Comparison of ENCODE assay signal across 8 cellular contexts in genomic region chr6:155248021-155249001, GRCh38. TPM values are rescaled to one million over a fixed set of nuclear protein-coding genes. Genes with fewer than 3 reads are reported as not detected.
DNase-seq lines count a peak whose midpoint lies in the region; ATAC-seq and TF ChIP-seq lines count a peak whose summit lies in the region.

No MANE protein-coding gene starts in this region.

- no peaks in the 10 kb centered on the region for H3K4me1 Mint-ChIP-seq in activated CD4-positive, alpha-beta T cell treated with anti-CD3 and anti-CD28 coated beads for 36 hours
- H3K4me1 Mint-ChIP-seq in nephron progenitor cell, result peaks cover 7% of the 10 kb centered on the region

- H3K9me3 Mint-ChIP-seq in activated CD4-positive, alpha-beta T cell treated with anti-CD3 and anti-CD28 coated beads for 36 hours (ENCODE audit: low read depth), result no peaks in the 10 kb centered on the region
- no peaks in the 10 kb centered on the region for H3K9me3 Mint-ChIP-seq in nephron progenitor cell

- no peaks in the 10 kb centered on the region for H3K9me3 ChIP-seq in fibroblast of lung (ENCODE audit: control insufficient read depth, insufficient read depth, low read depth, low read length)

- H3K9ac ChIP-seq in fibroblast of lung (ENCODE audit: insufficient read depth, low read length), result peak overlapping the region; percentile 13

- no peak overlapping the region for H3K4me3 Mint-ChIP-seq in activated CD4-positive, alpha-beta T cell treated with anti-CD3 and anti-CD28 coated beads for 36 hours
- H3K4me3 Mint-ChIP-seq in nephron progenitor cell, result no peak overlapping the region

- TF ChIP-seq CTCF in fibroblast of lung (conservative IDR thresholded peaks at IDR 0.05 in 1 of 2, IDR thresholded peaks at IDR 0.05 in 1 of 2; ENCODE audit: low read depth in 1 of 2, low read length in 2 of 2) (peak; percentile 84 to 92), nephron progenitor cell (IDR thresholded peaks at IDR 0.05) (peak; percentile 54)

- H4K20me1 ChIP-seq in fibroblast of lung (ENCODE audit: control insufficient read depth, extremely low read depth, insufficient read depth, low read length), result no peaks in the 10 kb centered on the region

- peaks cover 4% of the 10 kb centered on the region for H3K36me3 ChIP-seq in fibroblast of lung (ENCODE audit: control insufficient read depth, insufficient read depth, low read length)

- peak; percentile 66 for ATAC-seq in activated CD4-positive, alpha-beta T cell treated with anti-CD3 and anti-CD28 coated beads for 36 hours
- ATAC-seq in HG02885 (IDR thresholded peaks at IDR 0.05; ENCODE audit: poor library complexity, unreplicated experiment) (peak; percentile 74), GM19023 (IDR thresholded peaks at IDR 0.05; ENCODE audit: unreplicated experiment) (no peak)

- no peaks in the 10 kb centered on the region for H3K27me3 Mint-ChIP-seq in activated CD4-positive, alpha-beta T cell treated with anti-CD3 and anti-CD28 coated beads for 36 hours
- H3K27me3 Mint-ChIP-seq in nephron progenitor cell (ENCODE audit: low read depth, poor library complexity), result no peaks in the 10 kb centered on the region

- no peak overlapping the region for H2AFZ ChIP-seq in fibroblast of lung (ENCODE audit: low read length)

- DNase-seq in activated CD4-positive, alpha-beta T cell treated with anti-CD3 and anti-CD28 coated beads for 36 hours, result peak; percentile 55
- DNase-seq in activated CD4-positive, alpha-beta T cell treated with anti-CD3 and anti-CD28 coated beads for 1 hour, result no peak
- peak; percentile 5 for DNase-seq in T1000 (lab: John Stamatoyannopoulos, UW)
- DNase-seq in fibroblast of lung (ENCODE audit: low read depth in 2 of 2), result peak; percentile 72 to 80
- DNase-seq in nephron progenitor cell, result peak; percentile 47
- DNase-seq in NCI-H187 (lab: John Stamatoyannopoulos, UW), result no peak

- CTCF ChIA-PET in activated CD4-positive, alpha-beta T cell treated with anti-CD3 and anti-CD28 coated beads for 36 hours (lab: Charles Lee), result interaction anchor here (0.8 to 1.8 kb wide), 8 partner anchors 10 to 320 kb away, joined by 3 to 42 read pairs (median 4); no protein-coding TSS in a partner anchor

- H3K4me3 ChIP-seq in fibroblast of lung (replicated peaks in 1 of 4; ENCODE audit: control extremely low read depth in 1 of 4, insufficient read depth in 1 of 4, low read depth in 3 of 4, low read length in 4 of 4), result no peak overlapping the region

- peaks cover 8% of the 10 kb centered on the region for H3K4me1 ChIP-seq in fibroblast of lung (ENCODE audit: control insufficient read depth, extremely low read depth, insufficient read depth, low read length)

- H3K36me3 Mint-ChIP-seq in activated CD4-positive, alpha-beta T cell treated with anti-CD3 and anti-CD28 coated beads for 36 hours (ENCODE audit: low read depth), result peaks cover 38% of the 10 kb centered on the region
- peaks cover 31% of the 10 kb centered on the region for H3K36me3 Mint-ChIP-seq in nephron progenitor cell (ENCODE audit: low read depth)

- H3K27ac Mint-ChIP-seq in activated CD4-positive, alpha-beta T cell treated with anti-CD3 and anti-CD28 coated beads for 36 hours, result peak overlapping the region; percentile 4
- H3K27ac Mint-ChIP-seq in nephron progenitor cell, result no peak overlapping the region

- intact Hi-C loops in activated CD4-positive, alpha-beta T cell treated with anti-CD3 and anti-CD28 coated beads for 36 hours (cut with DNase I, micrococcal nuclease), result loop anchor here (1.0 to 2.0 kb wide), 3 partner anchors 71 to 320 kb away; no protein-coding TSS in a partner anchor

- no peaks in the 10 kb centered on the region for H3K27me3 ChIP-seq in fibroblast of lung (ENCODE audit: control insufficient read depth, insufficient read depth, low read length)

- H3K79me2 ChIP-seq in fibroblast of lung (ENCODE audit: control insufficient read depth, insufficient read depth, low read length), result no peaks in the 10 kb centered on the region

- peak overlapping the region; percentile 70 for H3K27ac ChIP-seq in fibroblast of lung (ENCODE audit: insufficient read depth, low read length)

- H3K4me2 ChIP-seq in fibroblast of lung (ENCODE audit: extremely low read depth, insufficient read depth, low read length), result no peak overlapping the region

- POLR2A ChIA-PET in activated CD4-positive, alpha-beta T cell treated with anti-CD3 and anti-CD28 coated beads for 36 hours (lab: Charles Lee), result interaction anchor here (0.7 kb wide), 1 partner anchor 224 kb away, joined by 3 read pairs; no protein-coding TSS in a partner anchor

RNA-seq across cellular contexts. Expression of gene CLDN20, which starts 15.5 kb away (rescaled TPM):
- not detected for total RNA-seq in activated CD4-positive, alpha-beta T cell treated with anti-CD3 and anti-CD28 coated beads for 36 hours
- not detected in 2 replicates for total RNA-seq in fibroblast of lung
- 0.05 TPM in 1 of 2 replicates, not detected in the other for polyA plus RNA-seq in fibroblast of lung
- not detected in 2 replicates for polyA plus RNA-seq in fibroblast of lung (2012)
- not detected in 2 replicates for polyA minus RNA-seq in fibroblast of lung (ENCODE audit: low replicate concordance)

Comparison
In these comparisons a context has a peak if more than half of its experiments do, and no peak if none do; other contexts are left out.
1. DNase-seq: peak in activated CD4-positive, alpha-beta T cell treated with anti-CD3 and anti-CD28 coated beads for 36 hours (single experiment), T1000 (single experiment), fibroblast of lung (2 of 2) and nephron progenitor cell (single experiment); none in activated CD4-positive, alpha-beta T cell treated with anti-CD3 and anti-CD28 coated beads for 1 hour (single experiment) and NCI-H187 (0 of 2).